20 cellular contexts compared by ENCODE assay signal in the genomic region with DNA sequence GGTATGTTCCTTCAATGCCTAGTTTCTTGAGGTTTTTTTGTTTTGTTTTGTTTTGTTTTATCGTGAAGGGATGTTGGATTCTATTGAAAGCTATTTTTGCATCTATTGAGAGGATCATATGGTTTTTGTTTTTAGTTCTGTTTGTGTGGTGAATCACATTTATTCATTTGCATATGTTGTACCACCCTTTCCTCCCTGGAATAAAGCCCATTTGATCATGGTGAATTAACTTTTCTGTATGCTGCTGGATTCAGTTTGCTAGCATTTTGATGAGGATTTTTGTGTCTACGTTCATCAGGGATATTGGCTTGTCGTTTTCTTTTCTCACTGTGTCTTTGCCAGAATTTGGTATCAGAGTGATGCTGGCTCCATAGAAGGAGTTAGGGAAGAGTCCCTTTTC.
"Had no signal": no experiment of that assay in that cellular context is flagged by ENCODE, and none has a peak within 500 bp of the region (broad histone marks: within the 10 kb centered on the region; RNA-seq: fewer than 3 reads in every experiment).

No MANE protein-coding gene starts in this region.

- H3K4me3 ChIP-seq: heart left ventricle, lung, stomach, thoracic aorta, transverse colon had no signal

- H3K4me1 Mint-ChIP-seq: naive thymus-derived CD4-positive, alpha-beta T cell had no signal

- H3K36me3 Mint-ChIP-seq: naive thymus-derived CD4-positive, alpha-beta T cell had no signal

- H3K4me3 Mint-ChIP-seq: dendritic cell treated with granulocyte-macrophage colony-stimulating factor and Interleukin-4, amounts not matched to agents 40 ng/mL and 50 ng/mL, for 4 days; naive thymus-derived CD4-positive, alpha-beta T cell; nephron progenitor cell had no signal

- H3K27ac Mint-ChIP-seq: dendritic cell treated with granulocyte-macrophage colony-stimulating factor and Interleukin-4, amounts not matched to agents 40 ng/mL and 50 ng/mL, for 4 days; naive thymus-derived CD4-positive, alpha-beta T cell; nephron progenitor cell had no signal

- H3K36me3 ChIP-seq: heart left ventricle, neutrophil, stomach, thoracic aorta, transverse colon had no signal

- H3K27me3 Mint-ChIP-seq: dendritic cell treated with granulocyte-macrophage colony-stimulating factor and Interleukin-4, amounts not matched to agents 40 ng/mL and 50 ng/mL, for 4 days; naive thymus-derived CD4-positive, alpha-beta T cell had no signal

- H3K27me3 ChIP-seq: heart left ventricle, neutrophil, stomach, transverse colon had no signal

- H3K9me3 ChIP-seq: neutrophil, stomach, thoracic aorta, transverse colon had no signal

- DNase-seq: cerebellar nuclear complex; erythroblast; heart left ventricle; hippocampal formation; left colon; left ventricle myocardium superior; naive thymus-derived CD4-positive, alpha-beta T cell; nephron progenitor cell; posterior cingulate gyrus; right cardiac atrium; small intestine; stimulated activated CD4-positive, alpha-beta T cell treated with anti-CD3 and anti-CD28 coated beads, Interleukin-12 subunit alpha, Interleukin-12 subunit beta, amount 100 ng/mL, for 4 hours; stimulated activated naive CD4-positive, alpha-beta T cell; stomach; substantia nigra; transverse colon had no signal

- H3K4me1 ChIP-seq: heart left ventricle, transverse colon had no signal

- ATAC-seq: heart left ventricle; left colon; left ventricle myocardium superior; naive thymus-derived CD4-positive, alpha-beta T cell; right cardiac atrium had no signal

- H3K9me3 Mint-ChIP-seq: nephron progenitor cell had no signal

- H3K27ac ChIP-seq: heart left ventricle, neutrophil, stomach, thoracic aorta, transverse colon had no signal
